In the genomic region with DNA sequence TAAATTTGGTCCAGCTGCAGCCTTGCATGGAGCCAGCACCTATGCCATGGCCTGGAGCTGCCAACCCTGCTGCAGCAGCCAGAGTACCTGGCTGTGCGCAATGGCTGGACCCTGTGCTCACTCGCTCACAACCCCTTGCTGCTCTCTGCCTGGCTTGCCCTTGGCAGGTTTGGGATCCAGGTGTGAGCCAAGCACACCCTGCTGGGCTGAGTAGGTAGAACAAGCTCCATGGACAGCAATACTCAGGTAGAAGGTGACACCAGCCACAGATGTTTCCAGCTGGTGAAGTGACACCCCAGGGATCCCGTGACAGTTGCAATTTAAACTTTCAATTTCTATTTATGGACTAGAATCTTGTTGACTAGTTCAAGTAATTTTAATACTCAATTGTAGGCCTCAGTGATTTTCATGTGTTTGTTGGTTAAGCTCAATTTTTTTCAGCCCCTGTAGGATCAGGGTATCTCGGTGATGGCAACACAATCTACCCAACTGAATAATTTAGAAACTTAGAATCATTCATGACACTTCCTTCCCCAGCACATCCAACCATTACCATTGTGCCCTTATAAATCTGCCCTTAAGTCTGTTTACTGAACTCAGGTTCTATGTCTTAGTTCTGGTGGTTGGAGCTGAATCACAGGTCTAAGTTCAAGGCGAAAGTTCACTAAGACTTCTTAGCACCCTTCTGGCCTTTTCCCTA, we compare ENCODE assay signal across 10 cellular contexts.
A peak's percentile ranks its signal among the peaks of the same experiment; 100 is the strongest.
DNase-seq lines count a peak whose midpoint lies in the region; ATAC-seq, FAIRE-seq and TF ChIP-seq lines count a peak whose summit lies in the region.
"Had no signal": no experiment of that assay in that cellular context is flagged by ENCODE, and none has a peak within 500 bp of the region (broad histone marks: within the 10 kb centered on the region; RNA-seq: fewer than 3 reads in every experiment).

No MANE protein-coding gene starts in this region.

- H3K9me1 ChIP-seq in keratinocyte (ENCODE audit: control insufficient read depth, extremely low read depth, insufficient read depth, low read length), result no peaks in the 10 kb centered on the region

- H3K36me3 ChIP-seq in DND-41 (ENCODE audit: insufficient read depth, low read length), result no peaks in the 10 kb centered on the region
- H3K36me3 ChIP-seq in keratinocyte (ENCODE audit: control insufficient read depth in 2 of 2, extremely low read depth in 1 of 2, insufficient read depth in 2 of 2, low read length in 2 of 2), result no peaks in the 10 kb centered on the region
- no peaks in the 10 kb centered on the region for H3K36me3 ChIP-seq in GM23248 (ENCODE audit: low read depth)

- no peaks in the 10 kb centered on the region for H3F3A ChIP-seq in GM23248 (ENCODE audit: insufficient read depth)

- WGBS in GM23248 (ENCODE audit: low coverage in 1 of 2, low lambda C conversion rate in 2 of 2, missing lambda C conversion rate in 2 of 2), 2 experiments, result 61 to 75% methylated on average over 5 of the region's 5 CpGs

- peaks cover 6% of the 10 kb centered on the region for H3K9me3 Mint-ChIP-seq in mesothelial cell of epicardium
- H3K9me3 Mint-ChIP-seq: dendritic cell treated with granulocyte-macrophage colony-stimulating factor and Interleukin-4, amounts not matched to agents 40 ng/mL and 50 ng/mL, for 4 days had no signal

- H3K36me3 Mint-ChIP-seq in mesothelial cell of epicardium, result no peaks in the 10 kb centered on the region

- peak; percentile 25 for TF ChIP-seq CTCF in DND-41 (IDR thresholded peaks at IDR 0.05; ENCODE audit: borderline replicate concordance, extremely low read depth, low read length, poor library complexity, severe bottlenecking)
- peak; percentile 40 to 83 (median 79) for TF ChIP-seq CTCF in keratinocyte (optimal IDR thresholded peaks at IDR 0.05 in 1 of 3, IDR thresholded peaks at IDR 0.05 in 1 of 3, conservative IDR thresholded peaks at IDR 0.05 in 1 of 3; ENCODE audit: extremely low read depth in 1 of 3, insufficient read depth in 2 of 3, low read length in 3 of 3)
- TF ChIP-seq CTCF in mesothelial cell of epicardium (IDR thresholded peaks at IDR 0.05; ENCODE audit: unreplicated experiment), result no peak

- H3K27ac ChIP-seq in DND-41 (ENCODE audit: low read length) (no peak overlapping the region), keratinocyte (ENCODE audit: control insufficient read depth, insufficient read depth, low read length) (no peak overlapping the region), GM23248 (no peak overlapping the region)

- H3K4me1 ChIP-seq in DND-41 (ENCODE audit: insufficient read depth, low read length) (no peaks in the 10 kb centered on the region), keratinocyte (ENCODE audit: control insufficient read depth, extremely low read depth, insufficient read depth, low read length) (no peaks in the 10 kb centered on the region), GM23248 (ENCODE audit: insufficient read depth) (0 out of 2 replicates have a peak, but pooled peaks cover under 1% of the 10 kb centered on the region)

- peaks cover 1% of the 10 kb centered on the region for H3K4me1 Mint-ChIP-seq in mesothelial cell of epicardium

- no peak for DNase-seq in DND-41
- DNase-seq in T-helper 9 cell, result peak; percentile 5
- no peak for DNase-seq in keratinocyte (ENCODE audit: low read depth, low spot score)
- DNase-seq in GM23248, result no peak
- no peak for DNase-seq in OCI-M2 (lab: John Stamatoyannopoulos, UW; ENCODE audit: unreplicated experiment)
- DNase-seq in AG08395 (ENCODE audit: low spot score), result no peak
- DNase-seq in mesothelial cell of epicardium (ENCODE audit: low spot score in 2 of 2, unreplicated experiment in 2 of 2), result no peak
- DNase-seq: NCI-H2171 had no signal

- no peak overlapping the region for H3K27ac Mint-ChIP-seq in mesothelial cell of epicardium
- H3K27ac Mint-ChIP-seq: dendritic cell treated with granulocyte-macrophage colony-stimulating factor and Interleukin-4, amounts not matched to agents 40 ng/mL and 50 ng/mL, for 4 days had no signal

- no peak overlapping the region for H3K4me3 ChIP-seq in DND-41 (ENCODE audit: low read depth in 1 of 2, low read length in 2 of 2)
- H3K4me3 ChIP-seq in keratinocyte (ENCODE audit: control insufficient read depth in 2 of 3, extremely low read depth in 1 of 3, insufficient read depth in 2 of 3, low read depth in 1 of 3, low read length in 3 of 3), result no peak overlapping the region
- no peak overlapping the region for H3K4me3 ChIP-seq in GM23248

- H3K79me2 ChIP-seq in DND-41 (ENCODE audit: insufficient read depth, low read length) (no peaks in the 10 kb centered on the region), keratinocyte (ENCODE audit: control insufficient read depth, insufficient read depth, low read length) (no peaks in the 10 kb centered on the region), GM23248 (ENCODE audit: insufficient read depth) (no peaks in the 10 kb centered on the region)

- H3K9me3 ChIP-seq in DND-41 (ENCODE audit: insufficient read depth, low read length, severe bottlenecking) (peaks cover 13% of the 10 kb centered on the region), keratinocyte (ENCODE audit: control insufficient read depth, low read depth, low read length) (no peaks in the 10 kb centered on the region), GM23248 (ENCODE audit: low read depth) (no peaks in the 10 kb centered on the region)

- FAIRE-seq in keratinocyte (lab: Jason Lieb, UNC), result peak; percentile 63

- H4K20me1 ChIP-seq in DND-41 (ENCODE audit: insufficient read depth, low read length), result no peaks in the 10 kb centered on the region
- H4K20me1 ChIP-seq in keratinocyte (ENCODE audit: control insufficient read depth, extremely low read depth, insufficient read depth, low read length), result no peaks in the 10 kb centered on the region
- no peaks in the 10 kb centered on the region for H4K20me1 ChIP-seq in GM23248 (ENCODE audit: insufficient read depth)

- in situ Hi-C loops in GM23248 (cut with MboI), result no loop called here

- ATAC-seq in DND-41 (ENCODE audit: insufficient read depth, low read depth) (no peak), GM21528 (IDR thresholded peaks at IDR 0.05; ENCODE audit: low FRiP score, unreplicated experiment) (peak; percentile 85)

- dilution Hi-C loops in keratinocyte (cut with MboI; ENCODE audit: extremely low pct_ligation_motif_present, low sequenced_read_pairs), result no loop called here

- H3K4me2 ChIP-seq in DND-41 (ENCODE audit: insufficient read depth, low read length) (no peak overlapping the region), keratinocyte (ENCODE audit: control insufficient read depth, extremely low read depth, insufficient read depth, low read depth, low read length) (no peak overlapping the region), GM23248 (ENCODE audit: unreplicated experiment) (no peak overlapping the region)

- H3K27me3 Mint-ChIP-seq in mesothelial cell of epicardium (ENCODE audit: low read depth), result peaks cover 14% of the 10 kb centered on the region
- H3K27me3 Mint-ChIP-seq: dendritic cell treated with granulocyte-macrophage colony-stimulating factor and Interleukin-4, amounts not matched to agents 40 ng/mL and 50 ng/mL, for 4 days had no signal

- no peak overlapping the region for H3K9ac ChIP-seq in DND-41 (ENCODE audit: low read depth, low read length)
- H3K9ac ChIP-seq in keratinocyte (ENCODE audit: control insufficient read depth, extremely low read depth, insufficient read depth, low read length), result no peak overlapping the region
- H3K9ac ChIP-seq in GM23248, result no peak overlapping the region

- H3K27me3 ChIP-seq in DND-41 (ENCODE audit: insufficient read depth, low read length, poor library complexity), result no peaks in the 10 kb centered on the region
- no peaks in the 10 kb centered on the region for H3K27me3 ChIP-seq in keratinocyte (ENCODE audit: control insufficient read depth, extremely low read depth, insufficient read depth, low read length)
- no peaks in the 10 kb centered on the region for H3K27me3 ChIP-seq in GM23248 (replicated peaks; ENCODE audit: insufficient read depth)

- no peak overlapping the region for H2AFZ ChIP-seq in DND-41 (ENCODE audit: low read depth, low read length)
- H2AFZ ChIP-seq in keratinocyte (ENCODE audit: control insufficient read depth, low read length), result no peak overlapping the region
- no peak overlapping the region for H2AFZ ChIP-seq in GM23248

- no peaks in the 10 kb centered on the region for H3K9me2 ChIP-seq in GM23248 (ENCODE audit: insufficient read depth)

- H3K4me3 Mint-ChIP-seq in mesothelial cell of epicardium, result no peak overlapping the region
- H3K4me3 Mint-ChIP-seq: dendritic cell treated with granulocyte-macrophage colony-stimulating factor and Interleukin-4, amounts not matched to agents 40 ng/mL and 50 ng/mL, for 4 days had no signal
